In genomic region chr15:79595995-79596622, GRCh38 we compare ENCODE assay signal across 8 cellular contexts.
DNase-seq lines count a peak whose midpoint lies in the region; ATAC-seq and TF ChIP-seq lines count a peak whose summit lies in the region.

No MANE protein-coding gene starts in this region.

- H3K4me1 ChIP-seq in SK-N-SH (ENCODE audit: control insufficient read depth in 1 of 2, insufficient read depth in 2 of 2, low read depth in 1 of 2, low read length in 1 of 2) (no peaks in the 10 kb centered on the region), lung (ENCODE audit: control insufficient read depth in 2 of 2, insufficient read depth in 2 of 2, low read length in 2 of 2) (no peaks in the 10 kb centered on the region)

- H3K27me3 ChIP-seq in BJ (ENCODE audit: control insufficient read depth, insufficient read depth, low read length) (peaks cover 1% of the 10 kb centered on the region), SK-N-SH (ENCODE audit: insufficient read depth) (no peaks in the 10 kb centered on the region), lung (ENCODE audit: control insufficient read depth, insufficient read depth) (no peaks in the 10 kb centered on the region)

- 61% methylated on average over 4 of the region's 4 CpGs for WGBS in SK-N-SH (ENCODE audit: low lambda C conversion rate)
- 29 to 35% methylated on average over 4 of the region's 4 CpGs for WGBS in lung, 2 donors

- POLR2A ChIA-PET in BJ (lab: Charles Lee), result no interaction called here
- POLR2A ChIA-PET in SK-N-SH (lab: Yijun Ruan, JAX), result no interaction called here

- H3K79me2 ChIP-seq in SK-N-SH (ENCODE audit: insufficient read depth), result no peaks in the 10 kb centered on the region

- peak; percentile 88 for TF ChIP-seq RAD21 in SK-N-SH (IDR thresholded peaks at IDR 0.05; ENCODE audit: low read length)

- ATAC-seq in GM18858 (IDR thresholded peaks at IDR 0.05; ENCODE audit: unreplicated experiment) (peak; percentile 93), HG02970 (IDR thresholded peaks at IDR 0.05; ENCODE audit: low FRiP score, unreplicated experiment) (peak; percentile 96), lung (ENCODE audit: insufficient read depth, low FRiP score) (peak; percentile 87)

- TF ChIP-seq CTCF in BJ (IDR thresholded peaks at IDR 0.05; ENCODE audit: insufficient read depth, low read depth, low read length) (peak; percentile 82), SK-N-SH (IDR thresholded peaks at IDR 0.05) (peak; percentile 71), choroid plexus epithelial cell (conservative IDR thresholded peaks at IDR 0.05; ENCODE audit: low read depth, low read length) (peak; percentile 99), lung (IDR thresholded peaks at IDR 0.05; ENCODE audit: control extremely low read depth, extremely low read depth) (peak; percentile 26)

- H3K4me2 ChIP-seq in SK-N-SH, result no peak overlapping the region

- no peak overlapping the region for H3K9ac ChIP-seq in SK-N-SH

- H3K27ac ChIP-seq in SK-N-SH (ENCODE audit: low read depth in 2 of 2, low read length in 1 of 2) (no peak overlapping the region), lung (ENCODE audit: low read depth in 1 of 2, low read length in 1 of 2) (no peak overlapping the region)

- H2AFZ ChIP-seq in SK-N-SH (ENCODE audit: low read depth), result no peak overlapping the region

- DNase-seq in BJ (ENCODE audit: low read depth), result peak; percentile 8
- peak; percentile 93 for DNase-seq in NCI-H1436 (lab: John Stamatoyannopoulos, UW)
- DNase-seq in SK-N-SH, result peak; percentile 84
- DNase-seq in choroid plexus epithelial cell (ENCODE audit: low read depth), result peak; percentile 90
- DNase-seq in lung (ENCODE audit: low spot score), result peak; percentile 54
- peak; percentile 63 for DNase-seq in stromal cell of bone marrow (ENCODE audit: low read depth)

- no peaks in the 10 kb centered on the region for H3K9me2 ChIP-seq in SK-N-SH

- H3K36me3 ChIP-seq in BJ (ENCODE audit: control insufficient read depth, insufficient read depth, low read length) (no peaks in the 10 kb centered on the region), SK-N-SH (replicated peaks in 1 of 2; ENCODE audit: control insufficient read depth in 1 of 2, insufficient read depth in 2 of 2, low read length in 1 of 2) (no peaks in the 10 kb centered on the region), lung (ENCODE audit: control insufficient read depth in 2 of 2, insufficient read depth in 2 of 2, low read length in 2 of 2) (no peaks in the 10 kb centered on the region)

- no peaks in the 10 kb centered on the region for H4K20me1 ChIP-seq in SK-N-SH (ENCODE audit: insufficient read depth)

- no peak overlapping the region for H3K4me3 ChIP-seq in BJ (ENCODE audit: low read depth, low read length)
- H3K4me3 ChIP-seq in SK-N-SH (ENCODE audit: low read depth in 2 of 2, low read length in 1 of 2), result peak overlapping the region in 1 of 2 experiments; percentile 17; a peak in 1 of 4 replicates
- no peak overlapping the region for H3K4me3 ChIP-seq in choroid plexus epithelial cell (ENCODE audit: low read depth, low read length)
- no peak overlapping the region for H3K4me3 ChIP-seq in lung

- CTCF ChIA-PET in BJ (lab: Yijun Ruan, JAX), result interaction anchor here (0.6 to 14.3 kb wide), 25 partner anchors 9 to 263 kb away, joined by 3 to 151 read pairs (median 5); no protein-coding TSS in a partner anchor
- CTCF ChIA-PET in SK-N-SH (lab: Yijun Ruan, JAX), result interaction anchor here (0.6 to 9.7 kb wide), 41 partner anchors 9 to 855 kb away, joined by 3 to 193 read pairs (median 4); no protein-coding TSS in a partner anchor

- no peaks in the 10 kb centered on the region for H3F3A ChIP-seq in SK-N-SH (replicated peaks; ENCODE audit: insufficient read depth)

- TF ChIP-seq EP300 in SK-N-SH (IDR thresholded peaks at IDR 0.05; ENCODE audit: borderline replicate concordance in 1 of 2, low read depth in 1 of 2, low read length in 1 of 2), result no peak

- H3K9me3 ChIP-seq in SK-N-SH (no peaks in the 10 kb centered on the region), lung (ENCODE audit: control insufficient read depth in 2 of 2, insufficient read depth in 1 of 2, low read length in 1 of 2) (peaks cover 0 to under 1% of the 10 kb centered on the region in 2 donors)

TF ChIP-seq in SK-N-SH, 30 proteins besides CTCF, POLR2A, EP300 and RAD21 (continues in another document):
- TF ChIP-seq RFX5 (IDR thresholded peaks at IDR 0.05; ENCODE audit: low read length), result no peak
- no peak for TF ChIP-seq TEAD4 (IDR thresholded peaks at IDR 0.05; ENCODE audit: borderline replicate concordance, insufficient read depth)
- no peak for TF ChIP-seq MXI1 (IDR thresholded peaks at IDR 0.05; ENCODE audit: low read depth, low read length)
- TF ChIP-seq IRF3 (IDR thresholded peaks at IDR 0.05; ENCODE audit: low read depth, low read length), result no peak
- no peak for TF ChIP-seq MAX (IDR thresholded peaks at IDR 0.05; ENCODE audit: low read depth)
- TF ChIP-seq EZH2phosphoT487 (IDR thresholded peaks at IDR 0.05; ENCODE audit: borderline replicate concordance, low read depth), result no peak
- no peak for TF ChIP-seq JUND (IDR thresholded peaks at IDR 0.05)
- 0 out of 2 replicates have a peak, but pooled peaks have one; percentile 26 for TF ChIP-seq RCOR1 (IDR thresholded peaks at IDR 0.05; ENCODE audit: low read length)
- TF ChIP-seq FOXJ3 (CRISPR knock-in tag; IDR thresholded peaks at IDR 0.05), result no peak
- TF ChIP-seq PBX3 (IDR thresholded peaks at IDR 0.05), result no peak
- TF ChIP-seq MEF2A (IDR thresholded peaks at IDR 0.05; ENCODE audit: borderline replicate concordance, low read depth), result no peak
- TF ChIP-seq GATA2 (CRISPR knock-in tag; IDR thresholded peaks at IDR 0.05), result no peak
- TF ChIP-seq TCF12 (IDR thresholded peaks at IDR 0.05), result no peak
- no peak for TF ChIP-seq NFIC (IDR thresholded peaks at IDR 0.05; ENCODE audit: borderline replicate concordance)
- TF ChIP-seq USF1 (IDR thresholded peaks at IDR 0.05; ENCODE audit: borderline replicate concordance, low read depth), result peak; percentile 65; the same call in 1 of the 2 replicates
- peak; percentile 6; the same call in 1 of the 2 replicates for TF ChIP-seq USF2 (IDR thresholded peaks at IDR 0.05; ENCODE audit: borderline replicate concordance, low read depth, low read length)
- no peak for TF ChIP-seq POLR2AphosphoS5 (IDR thresholded peaks at IDR 0.05; ENCODE audit: low read depth, low read length)
- TF ChIP-seq ELF1 (IDR thresholded peaks at IDR 0.05), result peak; percentile 57
- TF ChIP-seq NRF1 (IDR thresholded peaks at IDR 0.05; ENCODE audit: low read depth, low read length), result 0 out of 2 replicates have a peak, but pooled peaks have one; percentile 15
- TF ChIP-seq SMC3 (IDR thresholded peaks at IDR 0.05; ENCODE audit: low read depth, low read length), result peak; percentile 76

Comparison
In these comparisons a context has a peak if more than half of its experiments do, and no peak if none do; other contexts are left out.
1. DNase-seq: peak in every context shown above with its lines; median percentile 93 in NCI-H1436; 90 in choroid plexus epithelial cell; 84 in SK-N-SH; 63 in stromal cell of bone marrow; 54 in lung; 8 in BJ.
2. CTCF ChIP-seq: peak in every context shown above with its lines; median percentile 99 in choroid plexus epithelial cell; 82 in BJ; 71 in SK-N-SH; 26 in lung.